In genomic region chr4:48653217-48654014, GRCh38 we compare ENCODE assay signal across 10 cellular contexts.
A peak's percentile ranks its signal among the peaks of the same experiment; 100 is the strongest.
DNase-seq lines count a peak whose midpoint lies in the region; ATAC-seq and TF ChIP-seq lines count a peak whose summit lies in the region.
"Had no signal": no experiment of that assay in that cellular context is flagged by ENCODE, and none has a peak within 500 bp of the region (broad histone marks: within the 10 kb centered on the region; RNA-seq: fewer than 3 reads in every experiment).

No MANE protein-coding gene starts in this region.

- peaks cover 41% of the 10 kb centered on the region for H3K4me1 Mint-ChIP-seq in activated CD4-positive, alpha-beta T cell treated with anti-CD3 and anti-CD28 coated beads for 36 hours
- peaks cover 51% of the 10 kb centered on the region for H3K4me1 Mint-ChIP-seq in brain

- 37 to 56% methylated on average over 6 to 7 of the region's 8 CpGs for WGBS in mesodermal cell (ENCODE audit: insufficient coverage in 2 of 2), 2 experiments

- H3K9me3 ChIP-seq in mesodermal cell (ENCODE audit: control insufficient read depth, low read length), result no peaks in the 10 kb centered on the region

- POLR2A ChIA-PET in activated CD4-positive, alpha-beta T cell treated with anti-CD3 and anti-CD28 coated beads for 36 hours (lab: Charles Lee), result no interaction called here

- CTCF ChIA-PET in activated CD4-positive, alpha-beta T cell treated with anti-CD3 and anti-CD28 coated beads for 36 hours (lab: Charles Lee), result interaction anchor here (0.7 to 1.4 kb wide), 2 partner anchors 74 to 102 kb away, joined by 3 to 4 read pairs; no protein-coding TSS in a partner anchor

- no peaks in the 10 kb centered on the region for H3K9me3 Mint-ChIP-seq in activated CD4-positive, alpha-beta T cell treated with anti-CD3 and anti-CD28 coated beads for 36 hours (ENCODE audit: low read depth)
- H3K9me3 Mint-ChIP-seq in brain, result no peaks in the 10 kb centered on the region

- H3K27ac ChIP-seq in mesodermal cell (ENCODE audit: low read depth, low read length, severe bottlenecking), result peak overlapping the region; percentile 71

- intact Hi-C loops in activated CD4-positive, alpha-beta T cell treated with anti-CD3 and anti-CD28 coated beads for 36 hours (cut with DNase I, micrococcal nuclease), result no loop called here

- no peak overlapping the region for H3K4me3 Mint-ChIP-seq in activated CD4-positive, alpha-beta T cell treated with anti-CD3 and anti-CD28 coated beads for 36 hours
- H3K4me3 Mint-ChIP-seq in brain, result peak overlapping the region; percentile 30 to 78 (median 72)
- H3K4me3 Mint-ChIP-seq: B cell had no signal

- no peaks in the 10 kb centered on the region for H3K36me3 ChIP-seq in mesodermal cell (ENCODE audit: control insufficient read depth, insufficient read depth, low read length)

- TF ChIP-seq CTCF in brain (conservative IDR thresholded peaks at IDR 0.05), result no peak

- peaks cover 4% of the 10 kb centered on the region for H3K36me3 Mint-ChIP-seq in activated CD4-positive, alpha-beta T cell treated with anti-CD3 and anti-CD28 coated beads for 36 hours (ENCODE audit: low read depth)
- H3K36me3 Mint-ChIP-seq in brain, result no peaks in the 10 kb centered on the region

- no peak overlapping the region for H3K27ac Mint-ChIP-seq in activated CD4-positive, alpha-beta T cell treated with anti-CD3 and anti-CD28 coated beads for 36 hours
- H3K27ac Mint-ChIP-seq in brain, result peak overlapping the region; percentile 21 to 67 (median 23)
- H3K27ac Mint-ChIP-seq: B cell had no signal

- peak overlapping the region; percentile 9 for H3K4me3 ChIP-seq in mesodermal cell (ENCODE audit: extremely low read depth, insufficient read depth, low read length, poor library complexity, severe bottlenecking)
- H3K4me3 ChIP-seq: lung had no signal

- peaks cover 32% of the 10 kb centered on the region for H3K4me1 ChIP-seq in mesodermal cell (ENCODE audit: control insufficient read depth, insufficient read depth, low read length, poor library complexity, severe bottlenecking)

- H3K27me3 Mint-ChIP-seq in activated CD4-positive, alpha-beta T cell treated with anti-CD3 and anti-CD28 coated beads for 36 hours, result no peaks in the 10 kb centered on the region
- H3K27me3 Mint-ChIP-seq in brain, result no peaks in the 10 kb centered on the region
- H3K27me3 Mint-ChIP-seq: B cell had no signal

- DNase-seq in activated CD4-positive, alpha-beta T cell treated with anti-CD3 and anti-CD28 coated beads for 36 hours, result peak; percentile 40
- no peak for DNase-seq in activated CD4-positive, alpha-beta T cell treated with anti-CD3 and anti-CD28 coated beads for 1 hour
- DNase-seq in stimulated activated naive CD8-positive, alpha-beta T cell treated with anti-CD3 and anti-CD28 coated beads, Interleukin-15, Interleukin-2, amounts not matched to agents 100 U/mL and 50 U/mL, for 24 hours, result peak; percentile 52
- DNase-seq in NCI-H345 (lab: John Stamatoyannopoulos, UW), result no peak
- no peak for DNase-seq in T-helper 9 cell

- ATAC-seq in activated CD4-positive, alpha-beta T cell treated with anti-CD3 and anti-CD28 coated beads for 36 hours, result peak; percentile 37
- ATAC-seq in stimulated activated naive CD8-positive, alpha-beta T cell treated with anti-CD3 and anti-CD28 coated beads, Interleukin-15, Interleukin-2, amounts not matched to agents 100 U/mL and 50 U/mL, for 24 hours, result no peak
- ATAC-seq in HG03457 (IDR thresholded peaks at IDR 0.05; ENCODE audit: unreplicated experiment), result no peak

Comparison
In these comparisons a context has a peak if more than half of its experiments do, and no peak if none do; other contexts are left out.
1. DNase-seq: peak in activated CD4-positive, alpha-beta T cell treated with anti-CD3 and anti-CD28 coated beads for 36 hours (single experiment) and stimulated activated naive CD8-positive, alpha-beta T cell treated with anti-CD3 and anti-CD28 coated beads, Interleukin-15, Interleukin-2, amounts not matched to agents 100 U/mL and 50 U/mL, for 24 hours (single experiment); none in activated CD4-positive, alpha-beta T cell treated with anti-CD3 and anti-CD28 coated beads for 1 hour (single experiment), NCI-H345 (single experiment) and T-helper 9 cell (single experiment).